ENCODE assay signal across 8 cellular contexts in the genomic region with DNA sequence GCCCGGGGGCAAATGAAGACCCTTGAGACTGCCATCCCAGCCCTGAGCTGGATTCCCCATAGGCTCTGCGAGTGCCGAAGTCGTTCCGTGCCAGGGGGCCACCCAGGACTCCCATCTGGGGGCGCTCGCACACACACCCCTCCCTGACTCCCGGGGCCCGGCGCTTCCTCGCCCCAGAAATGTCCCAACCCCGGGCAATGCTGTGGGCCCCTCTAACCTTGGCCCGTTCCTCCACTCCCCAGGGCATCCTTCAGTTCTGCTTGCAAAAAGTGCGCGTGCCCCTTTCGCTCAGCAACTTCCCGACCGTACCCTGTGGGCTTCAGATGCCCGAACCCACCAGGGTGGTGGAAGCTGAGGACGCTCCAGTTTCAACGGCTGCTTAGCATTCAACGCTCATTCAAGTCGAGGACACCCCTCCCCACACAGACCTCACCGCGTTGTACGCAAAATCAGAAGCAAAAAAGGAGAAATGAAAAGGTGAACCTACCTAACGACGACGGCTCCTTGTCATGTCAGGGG. TPM values are rescaled to one million over a fixed set of nuclear protein-coding genes. Genes with fewer than 3 reads are reported as not detected.
DNase-seq lines count a peak whose midpoint lies in the region; ATAC-seq and TF ChIP-seq lines count a peak whose summit lies in the region.

No MANE protein-coding gene starts in this region.

- peak overlapping the region; percentile 65; the same call in 1 of the 2 replicates for H3K4me2 ChIP-seq in MM.1S (ENCODE audit: low read depth, low read length)

- H3K79me2 ChIP-seq in MM.1S (ENCODE audit: low read length): no peaks in the 10 kb centered on the region

- H4K20me1 ChIP-seq in MM.1S (ENCODE audit: insufficient read depth, low read length): no peaks in the 10 kb centered on the region

- no peak for TF ChIP-seq POLR2A in spleen (IDR thresholded peaks at IDR 0.05)

- H3F3A ChIP-seq in MM.1S (ENCODE audit: insufficient read depth, low read length): no peaks in the 10 kb centered on the region

- no peak overlapping the region for H3K9ac ChIP-seq in MM.1S (ENCODE audit: low read length)
- H3K9ac ChIP-seq in adipocyte (ENCODE audit: low read length): peak overlapping the region; percentile 97
- peak overlapping the region; percentile 47; the same call in 1 of the 2 replicates for H3K9ac ChIP-seq in iPS-20b (ENCODE audit: low read depth, low read length)

- intact Hi-C loops in spleen (cut with DNase I; ENCODE audit: low total_unique reads): no loop called here

- no peaks in the 10 kb centered on the region for H3K9me2 ChIP-seq in MM.1S (replicated peaks; ENCODE audit: insufficient read depth, low read length)

- no peak overlapping the region for H3K27ac ChIP-seq in MM.1S (ENCODE audit: low read length)
- no peak overlapping the region for H3K27ac ChIP-seq in iPS-20b (ENCODE audit: low read length)
- H3K27ac ChIP-seq in spleen: peak overlapping the region; percentile 62 to 88 (median 79)

- no peaks in the 10 kb centered on the region for H3K9me3 ChIP-seq in MM.1S (replicated peaks; ENCODE audit: insufficient read depth, low read length)
- no peaks in the 10 kb centered on the region for H3K9me3 ChIP-seq in adipocyte (ENCODE audit: control insufficient read depth, low read length)
- H3K9me3 ChIP-seq in iPS-20b (ENCODE audit: insufficient read depth, low read depth, low read length): no peaks in the 10 kb centered on the region
- H3K9me3 ChIP-seq in spleen: no peaks in the 10 kb centered on the region

- H3K4me1 ChIP-seq in MM.1S (ENCODE audit: low read length): no peaks in the 10 kb centered on the region
- peaks cover 47% of the 10 kb centered on the region for H3K4me1 ChIP-seq in adipocyte (ENCODE audit: control insufficient read depth, insufficient read depth, low read length)
- H3K4me1 ChIP-seq in iPS-20b (ENCODE audit: insufficient read depth, low read length): peaks cover 8% of the 10 kb centered on the region; the same call in 1 of the 2 replicates
- H3K4me1 ChIP-seq in spleen: peaks cover 42 to 100% (median 95%) of the 10 kb centered on the region in 6 donors

- peaks cover 40% of the 10 kb centered on the region for H3K27me3 ChIP-seq in MM.1S (replicated peaks; ENCODE audit: insufficient read depth, low read length)
- H3K27me3 ChIP-seq in adipocyte (replicated peaks; ENCODE audit: control insufficient read depth, insufficient read depth, low read length): no peaks in the 10 kb centered on the region
- H3K27me3 ChIP-seq in iPS-20b (ENCODE audit: insufficient read depth, low read length): peaks cover 59% of the 10 kb centered on the region
- H3K27me3 ChIP-seq in spleen (replicated peaks in 1 of 7): no peaks in the 10 kb centered on the region

- WGBS in spleen, 5 donors: 3 to 22% (median 9%) methylated on average over 24 to 29 of the region's 29 CpGs

- DNase-seq in stimulated activated CD4-positive, alpha-beta T cell treated with anti-CD3 and anti-CD28 coated beads, Interleukin-1b, Interleukin-23, amount 100 ng/mL, for 48 hours: peak; percentile 43
- DNase-seq in stimulated activated CD4-positive, alpha-beta T cell treated with anti-CD3 and anti-CD28 coated beads, Interleukin-12 subunit alpha, Interleukin-12 subunit beta, amount 100 ng/mL, for 4 hours: no peak
- DNase-seq in MM.1S: no peak
- peak; percentile 16 for DNase-seq in adipocyte (ENCODE audit: low read depth)
- peak; percentile 85 for DNase-seq in spleen
- no peak for DNase-seq in AG08395 (ENCODE audit: low spot score)

- ATAC-seq in HG02840 (IDR thresholded peaks at IDR 0.05; ENCODE audit: low FRiP score, unreplicated experiment): no peak

- no peak for TF ChIP-seq CTCF in MM.1S (IDR thresholded peaks at IDR 0.05; ENCODE audit: low read length)
- peak in 1 of 11 experiments; percentile 16 for TF ChIP-seq CTCF in spleen (IDR thresholded peaks at IDR 0.05 in 8 of 11, conservative IDR thresholded peaks at IDR 0.05 in 3 of 11)

- peak overlapping the region; percentile 51 for H3K4me3 ChIP-seq in MM.1S (ENCODE audit: low read length)
- peak overlapping the region; percentile 97 for H3K4me3 ChIP-seq in adipocyte (ENCODE audit: low read length)
- H3K4me3 ChIP-seq in iPS-20b (ENCODE audit: low read length): peak overlapping the region; percentile 80
- H3K4me3 ChIP-seq in spleen: peak overlapping the region; percentile 35 to 79 (median 52)

- no peaks in the 10 kb centered on the region for H3K36me3 ChIP-seq in MM.1S (replicated peaks; ENCODE audit: insufficient read depth, low read length)
- H3K36me3 ChIP-seq in adipocyte (ENCODE audit: control insufficient read depth, insufficient read depth, low read length, severe bottlenecking): no peaks in the 10 kb centered on the region
- no peaks in the 10 kb centered on the region for H3K36me3 ChIP-seq in iPS-20b (ENCODE audit: insufficient read depth, low read depth, low read length)
- H3K36me3 ChIP-seq in spleen: peaks cover 0 to 62% (median 0%) of the 10 kb centered on the region in 6 donors

- H2AFZ ChIP-seq in MM.1S (ENCODE audit: low read length): peak overlapping the region; percentile 56

RNA-seq across cellular contexts. Expression of gene RIPOR2, which starts 25.4 kb away (rescaled TPM):
- 100 to 1,000 TPM; 128 to 247 (median 172) TPM for total RNA-seq in spleen
- polyA plus RNA-seq in spleen: 10 to 100 TPM; 40.6 to 43.4 (median 41.2) TPM

Comparison
In these comparisons a context has a peak if more than half of its experiments do, and no peak if none do; other contexts are left out.
1. DNase-seq: peak in stimulated activated CD4-positive, alpha-beta T cell treated with anti-CD3 and anti-CD28 coated beads, Interleukin-1b, Interleukin-23, amount 100 ng/mL, for 48 hours (single experiment), adipocyte (single experiment) and spleen (single experiment); none in stimulated activated CD4-positive, alpha-beta T cell treated with anti-CD3 and anti-CD28 coated beads, Interleukin-12 subunit alpha, Interleukin-12 subunit beta, amount 100 ng/mL, for 4 hours (single experiment), MM.1S (single experiment) and AG08395 (single experiment).
2. H3K27ac ChIP-seq: peak in spleen (8 of 8); none in MM.1S (single experiment) and iPS-20b (single experiment).
3. Peak in every context shown above with its lines, with median percentiles within 50 percentile points of each other: H3K4me3 ChIP-seq.